In genomic region chr5:142079243-142079642, GRCh38 we compare ENCODE assay signal across 30 cellular contexts. TPM values are rescaled to one million over a fixed set of nuclear protein-coding genes. Genes with fewer than 3 reads are reported as not detected.
A peak's percentile ranks its signal among the peaks of the same experiment; 100 is the strongest.
DNase-seq lines count a peak whose midpoint lies in the region; ATAC-seq and TF ChIP-seq lines count a peak whose summit lies in the region.
"Had no signal": no experiment of that assay in that cellular context is flagged by ENCODE, and none has a peak within 500 bp of the region (broad histone marks: within the 10 kb centered on the region; RNA-seq: fewer than 3 reads in every experiment).

No MANE protein-coding gene starts in this region.

- no peaks in the 10 kb centered on the region for H3K9me3 ChIP-seq in T-helper 17 cell (ENCODE audit: control insufficient read depth, low read length, poor library complexity, severe bottlenecking)
- H3K9me3 ChIP-seq in MM.1S (replicated peaks; ENCODE audit: insufficient read depth, low read length): no peaks in the 10 kb centered on the region
- H3K9me3 ChIP-seq: gastroesophageal sphincter, mucosa of descending colon, psoas muscle, SJSA1, upper lobe of right lung had no signal

- no peaks in the 10 kb centered on the region for H3K36me3 ChIP-seq in MM.1S (replicated peaks; ENCODE audit: insufficient read depth, low read length)
- H3K36me3 ChIP-seq: gastroesophageal sphincter, SJSA1, upper lobe of right lung had no signal

- no peak for TF ChIP-seq CTCF in MM.1S (IDR thresholded peaks at IDR 0.05; ENCODE audit: low read length)

- no peak overlapping the region for H3K4me3 ChIP-seq in MM.1S (ENCODE audit: low read length)
- H3K4me3 ChIP-seq: gastroesophageal sphincter, GM23248, lung, mucosa of descending colon, psoas muscle, SJSA1, upper lobe of right lung had no signal

- no peak overlapping the region for H3K27ac ChIP-seq in MM.1S (ENCODE audit: low read length)
- H3K27ac ChIP-seq: gastroesophageal sphincter, GM23248, psoas muscle, RWPE1, SJSA1, upper lobe of right lung had no signal

- H3K36me3 Mint-ChIP-seq in T-helper 17 cell (ENCODE audit: low read depth): no peaks in the 10 kb centered on the region
- H3K36me3 Mint-ChIP-seq: CD14-positive monocyte; natural killer cell; stimulated activated effector memory CD8-positive, alpha-beta T cell treated with anti-CD3 and anti-CD28 coated beads, Interleukin-12 subunit alpha, Interleukin-12 subunit beta, amount 100 ng/mL, for 72 hours had no signal

- no peaks in the 10 kb centered on the region for H3K27me3 Mint-ChIP-seq in T-helper 17 cell
- H3K27me3 Mint-ChIP-seq: activated T-helper 17 cell treated with anti-CD3 and anti-CD28 coated beads, Interleukin-2, amount 50 U/mL, for 72 hours had no signal

- H3K4me2 ChIP-seq in MM.1S (ENCODE audit: low read depth, low read length): no peak overlapping the region

- ATAC-seq in T-helper 17 cell: no peak
- ATAC-seq in GM19397 (IDR thresholded peaks at IDR 0.05; ENCODE audit: unreplicated experiment): no peak
- ATAC-seq: activated T-helper 17 cell treated with anti-CD3 and anti-CD28 coated beads, Interleukin-2, amount 50 U/mL, for 72 hours; gastroesophageal sphincter; mucosa of descending colon; natural killer cell; psoas muscle; stimulated activated effector memory CD8-positive, alpha-beta T cell treated with anti-CD3 and anti-CD28 coated beads, Interleukin-12 subunit alpha, Interleukin-12 subunit beta, amount 100 ng/mL, for 72 hours; upper lobe of right lung had no signal

- no peaks in the 10 kb centered on the region for H3K4me1 ChIP-seq in MM.1S (ENCODE audit: low read length)
- H3K4me1 ChIP-seq: gastroesophageal sphincter, psoas muscle, SJSA1, upper lobe of right lung had no signal

- H3K4me3 Mint-ChIP-seq in T-helper 17 cell: no peak overlapping the region
- H3K4me3 Mint-ChIP-seq: activated T-helper 17 cell treated with anti-CD3 and anti-CD28 coated beads, Interleukin-2, amount 50 U/mL, for 72 hours; CD14-positive monocyte; natural killer cell; stimulated activated effector memory CD8-positive, alpha-beta T cell treated with anti-CD3 and anti-CD28 coated beads, Interleukin-12 subunit alpha, Interleukin-12 subunit beta, amount 100 ng/mL, for 72 hours had no signal

- H3K79me2 ChIP-seq in MM.1S (ENCODE audit: low read length): no peaks in the 10 kb centered on the region

- no peaks in the 10 kb centered on the region for H3K27me3 ChIP-seq in MM.1S (replicated peaks; ENCODE audit: insufficient read depth, low read length)
- H3K27me3 ChIP-seq: gastroesophageal sphincter, upper lobe of right lung had no signal

- DNase-seq in NCI-H1417 (lab: John Stamatoyannopoulos, UW) (peak; percentile 14 to 61 (median 43)), NCI-H1417 treated with DMSO at 0.1 percent for 48 hours (lab: John Stamatoyannopoulos, UW) (no peak), NCI-H2081 (lab: John Stamatoyannopoulos, UW) (peak; percentile 67 to 93), T-helper 17 cell (no peak), renal cortical epithelial cell (ENCODE audit: low read depth) (peak; percentile 31), dedifferentiated amniotic fluid mesenchymal stem cell (ENCODE audit: extremely low spot score) (no peak), MM.1S (no peak)
- DNase-seq: 8988T; activated CD4-positive, alpha-beta T cell treated with anti-CD3 and anti-CD28 coated beads, Interleukin-2, amount 50 U/mL, for 4 hours; activated naive CD4-positive, alpha-beta T cell treated with anti-CD3 and anti-CD28 coated beads, Interleukin-2, amount 50 U/mL, for 16 hours; amniotic stem cell; EL; GM23248; Kasumi-1; mucosa of descending colon; natural killer cell; NCI-H2029 treated with DMSO at 0.1 percent for 48 hours; occipital lobe; OCI-M1; psoas muscle; substantia nigra; upper lobe of right lung had no signal

- no peaks in the 10 kb centered on the region for H3K9me2 ChIP-seq in MM.1S (replicated peaks; ENCODE audit: insufficient read depth, low read length)

- H3K27ac Mint-ChIP-seq in T-helper 17 cell: peak overlapping the region; percentile 41
- H3K27ac Mint-ChIP-seq: activated T-helper 17 cell treated with anti-CD3 and anti-CD28 coated beads, Interleukin-2, amount 50 U/mL, for 72 hours; CD14-positive monocyte; natural killer cell; stimulated activated effector memory CD8-positive, alpha-beta T cell treated with anti-CD3 and anti-CD28 coated beads, Interleukin-12 subunit alpha, Interleukin-12 subunit beta, amount 100 ng/mL, for 72 hours had no signal

- H3K9ac ChIP-seq in MM.1S (ENCODE audit: low read length): no peak overlapping the region
- H3K9ac ChIP-seq: GM23248 had no signal

- H2AFZ ChIP-seq in MM.1S (ENCODE audit: low read length): no peak overlapping the region
- H2AFZ ChIP-seq: GM23248 had no signal

- no peaks in the 10 kb centered on the region for H4K20me1 ChIP-seq in MM.1S (ENCODE audit: insufficient read depth, low read length)

- H3K4me1 Mint-ChIP-seq in T-helper 17 cell: no peaks in the 10 kb centered on the region
- H3K4me1 Mint-ChIP-seq: CD14-positive monocyte, natural killer cell had no signal

- H3F3A ChIP-seq in MM.1S (ENCODE audit: insufficient read depth, low read length): no peaks in the 10 kb centered on the region

RNA-seq across cellular contexts. Expression of gene NDFIP1, which starts 29.3 kb away (rescaled TPM):
- 10 to 100 TPM; 89.6 to 92.9 TPM for total RNA-seq in T-helper 17 cell
- total RNA-seq in renal cortical epithelial cell: 63.2 and 126 TPM in 2 replicates

Comparison
In these comparisons a context has a peak if more than half of its experiments do, and no peak if none do; other contexts are left out.
1. DNase-seq: peak in NCI-H1417 (3 of 3), NCI-H2081 (2 of 2) and renal cortical epithelial cell (single experiment); none in NCI-H1417 treated with DMSO at 0.1 percent for 48 hours (single experiment), T-helper 17 cell (0 of 3), dedifferentiated amniotic fluid mesenchymal stem cell (single experiment) and MM.1S (single experiment).